ENCODE assay signal across 15 cellular contexts in the genomic region with DNA sequence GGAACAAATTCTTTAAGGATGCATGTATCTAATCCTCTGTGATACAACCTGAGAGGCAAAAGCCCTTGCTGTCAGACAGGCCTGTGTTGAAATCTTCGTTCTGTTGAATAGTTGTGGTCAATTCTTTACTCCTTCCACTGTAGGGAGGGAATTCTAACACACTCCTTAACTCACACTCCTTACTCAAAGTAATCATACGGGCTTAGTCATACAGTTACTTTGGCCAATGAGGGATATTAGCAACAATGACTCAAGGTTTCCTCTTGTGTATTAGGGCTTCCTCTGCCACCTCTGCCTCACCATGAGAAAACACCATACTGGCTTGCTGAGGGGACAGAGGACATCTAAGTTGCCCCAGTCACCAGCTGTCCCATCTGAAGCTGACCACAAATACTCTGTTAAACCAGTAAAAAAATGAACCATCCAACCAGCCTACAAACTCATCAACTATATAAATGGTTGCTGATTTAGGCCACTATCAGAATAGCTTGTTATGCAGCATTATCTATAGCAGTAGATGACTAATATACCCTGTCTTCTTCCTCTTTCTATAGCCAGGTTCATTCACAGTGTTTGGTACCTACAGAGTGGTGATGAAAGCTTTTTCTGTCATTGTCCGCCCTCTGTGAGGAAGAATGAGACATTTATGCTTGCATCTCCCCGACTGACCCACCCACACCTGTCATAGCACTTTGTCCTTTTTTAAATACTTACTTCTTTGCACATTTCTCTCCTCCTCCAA.
DNase-seq lines count a peak whose midpoint lies in the region; ATAC-seq and TF ChIP-seq lines count a peak whose summit lies in the region.
"Had no signal": no experiment of that assay in that cellular context is flagged by ENCODE, and none has a peak within 500 bp of the region (broad histone marks: within the 10 kb centered on the region; RNA-seq: fewer than 3 reads in every experiment).

No MANE protein-coding gene starts in this region.

- H2AFZ ChIP-seq in smooth muscle cell (ENCODE audit: low read depth) = no peak overlapping the region

- H3K9me3 ChIP-seq in RWPE2 (ENCODE audit: severe bottlenecking) = no peaks in the 10 kb centered on the region
- H3K9me3 ChIP-seq in smooth muscle cell (replicated peaks; ENCODE audit: low read depth) = no peaks in the 10 kb centered on the region
- no peaks in the 10 kb centered on the region for H3K9me3 ChIP-seq in right cardiac atrium (ENCODE audit: control insufficient read depth, low read length)

- H3F3A ChIP-seq in smooth muscle cell (ENCODE audit: low read depth) = no peaks in the 10 kb centered on the region

- H3K36me3 ChIP-seq in RWPE2 (ENCODE audit: low read depth) (no peaks in the 10 kb centered on the region), smooth muscle cell (ENCODE audit: low read depth) (no peaks in the 10 kb centered on the region)
- H3K36me3 ChIP-seq: cardiac muscle cell had no signal

- H4K20me1 ChIP-seq in smooth muscle cell (ENCODE audit: low read depth) = no peaks in the 10 kb centered on the region

- ATAC-seq in RWPE2 (ENCODE audit: low read depth) = peak; percentile 93
- ATAC-seq in right cardiac atrium = no peak
- ATAC-seq in GM21825 (IDR thresholded peaks at IDR 0.05; ENCODE audit: unreplicated experiment) = no peak
- no peak for ATAC-seq in HG03342 (IDR thresholded peaks at IDR 0.05; ENCODE audit: unreplicated experiment)
- ATAC-seq: left lobe of liver had no signal

- no peak overlapping the region for H3K27ac ChIP-seq in RWPE2 (ENCODE audit: poor library complexity, severe bottlenecking)
- H3K27ac ChIP-seq in smooth muscle cell (ENCODE audit: low read depth) = peak overlapping the region; percentile 36
- no peak overlapping the region for H3K27ac ChIP-seq in right cardiac atrium (ENCODE audit: low read length)
- H3K27ac ChIP-seq: cardiac muscle cell had no signal

- DNase-seq in GM04504 (ENCODE audit: low read depth) (peak; percentile 68), RWPE2 (ENCODE audit: low spot score) (no peak), fibroblast of mammary gland (ENCODE audit: low read depth) (peak; percentile 87), smooth muscle cell (lab: John Stamatoyannopoulos, UW; ENCODE audit: unreplicated experiment) (no peak), right cardiac atrium (no peak), NCI-H345 treated with DMSO at 0.1 percent for 48 hours (lab: John Stamatoyannopoulos, UW; ENCODE audit: unreplicated experiment) (no peak)
- DNase-seq: activated B cell treated with CpG ODN at 0.5 μM for 24 hours; activated T-cell treated with anti-CD3 and anti-CD28 coated beads, Interleukin-2, amount 50 U/mL, for 48 hours; NCI-H526 treated with DMSO at 0.1 percent for 48 hours; nucleus accumbens; SHP77 had no signal

- H3K4me3 ChIP-seq in RWPE2 (ENCODE audit: severe bottlenecking) = no peak overlapping the region
- no peak overlapping the region for H3K4me3 ChIP-seq in fibroblast of mammary gland (ENCODE audit: control insufficient read depth, low read depth, low read length)
- H3K4me3 ChIP-seq in smooth muscle cell = no peak overlapping the region
- H3K4me3 ChIP-seq in right cardiac atrium (ENCODE audit: low read length) = no peak overlapping the region
- H3K4me3 ChIP-seq: cardiac muscle cell had no signal

- no peak overlapping the region for H3K9ac ChIP-seq in smooth muscle cell (ENCODE audit: low read depth)

- H3K27me3 ChIP-seq in RWPE2 (ENCODE audit: insufficient read depth, poor library complexity, severe bottlenecking) (no peaks in the 10 kb centered on the region), smooth muscle cell (ENCODE audit: low read depth) (no peaks in the 10 kb centered on the region), right cardiac atrium (ENCODE audit: control insufficient read depth, insufficient read depth) (no peaks in the 10 kb centered on the region)
- H3K27me3 ChIP-seq: cardiac muscle cell had no signal

- no peak for TF ChIP-seq CTCF in RWPE2 (IDR thresholded peaks at IDR 0.05; ENCODE audit: poor library complexity, severe bottlenecking)
- no peak for TF ChIP-seq CTCF in fibroblast of mammary gland (conservative IDR thresholded peaks at IDR 0.05; ENCODE audit: control insufficient read depth, insufficient read depth, low read depth, low read length)
- no peak for TF ChIP-seq CTCF in smooth muscle cell (IDR thresholded peaks at IDR 0.05; ENCODE audit: borderline replicate concordance, insufficient read depth, poor library complexity, severe bottlenecking)

- 59% methylated on average over 4 of the region's 4 CpGs for whole genome bisulfite sequencing in smooth muscle cell (ENCODE audit: low lambda C conversion rate)
- WGBS in right cardiac atrium = 91% methylated on average over 4 of the region's 4 CpGs

- H3K4me1 ChIP-seq in RWPE2 (ENCODE audit: insufficient read depth, poor library complexity, severe bottlenecking) = no peaks in the 10 kb centered on the region
- no peaks in the 10 kb centered on the region for H3K4me1 ChIP-seq in smooth muscle cell (ENCODE audit: low read depth)
- H3K4me1 ChIP-seq in right cardiac atrium (ENCODE audit: control insufficient read depth, insufficient read depth, low read length) = no peaks in the 10 kb centered on the region

- intact Hi-C loops in right cardiac atrium (cut with DNase I) = no loop called here

- no peak overlapping the region for H3K4me2 ChIP-seq in smooth muscle cell

- no peaks in the 10 kb centered on the region for H3K79me2 ChIP-seq in smooth muscle cell (ENCODE audit: low read depth)

Comparison
In these comparisons a context has a peak if more than half of its experiments do, and no peak if none do; other contexts are left out.
1. DNase-seq: peak in GM04504 (single experiment) and fibroblast of mammary gland (single experiment); none in RWPE2 (single experiment), smooth muscle cell (single experiment), right cardiac atrium (0 of 3) and NCI-H345 treated with DMSO at 0.1 percent for 48 hours (single experiment).